12 cellular contexts compared by ENCODE assay signal in the genomic region with DNA sequence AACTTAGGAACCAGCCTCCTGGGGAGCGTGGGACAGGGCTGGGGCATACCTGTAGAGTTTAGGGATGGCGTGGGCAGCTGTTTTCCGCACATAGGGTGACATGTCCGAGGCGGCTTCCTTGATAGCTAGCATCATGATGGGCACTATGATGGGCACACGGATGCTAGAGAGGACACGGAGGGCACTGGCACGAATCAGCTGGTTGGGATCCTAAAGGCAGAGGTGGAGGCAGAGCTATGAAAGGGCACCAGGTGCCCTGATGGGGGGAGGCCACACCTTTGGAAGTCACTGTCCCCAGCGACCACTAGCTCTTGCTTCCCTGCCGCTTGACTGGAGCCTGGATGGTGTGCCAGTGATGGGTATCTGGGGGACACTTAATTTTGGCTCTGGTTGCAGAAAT. TPM values are rescaled to one million over a fixed set of nuclear protein-coding genes. Genes with fewer than 3 reads are reported as not detected.
DNase-seq lines count a peak whose midpoint lies in the region; ATAC-seq and TF ChIP-seq lines count a peak whose summit lies in the region.
"Had no signal": no experiment of that assay in that cellular context is flagged by ENCODE, and none has a peak within 500 bp of the region (broad histone marks: within the 10 kb centered on the region; RNA-seq: fewer than 3 reads in every experiment).

No MANE protein-coding gene starts in this region.

- WGBS in sigmoid colon, 2 donors: 91 to 93% methylated on average over 10 of the region's 10 CpGs

- no peaks in the 10 kb centered on the region for H3K36me3 Mint-ChIP-seq in activated CD4-positive, alpha-beta T cell treated with anti-CD3 and anti-CD28 coated beads, Interleukin-2, amount 10 ng/mL, durations not matched to agents 24 days and 14 days (ENCODE audit: low read depth)
- no peaks in the 10 kb centered on the region for H3K36me3 Mint-ChIP-seq in T-helper 17 cell (ENCODE audit: low read depth)
- H3K36me3 Mint-ChIP-seq in endothelial cell (ENCODE audit: low read depth, unreplicated experiment): no peaks in the 10 kb centered on the region

- H3K27ac Mint-ChIP-seq in activated CD4-positive, alpha-beta T cell treated with anti-CD3 and anti-CD28 coated beads, Interleukin-2, amount 10 ng/mL, durations not matched to agents 24 days and 14 days: no peak overlapping the region
- H3K27ac Mint-ChIP-seq in T-helper 17 cell: peak overlapping the region; percentile 92
- no peak overlapping the region for H3K27ac Mint-ChIP-seq in endothelial cell (ENCODE audit: unreplicated experiment)

- intact Hi-C loops in activated CD4-positive, alpha-beta T cell treated with anti-CD3 and anti-CD28 coated beads, Interleukin-2, amount 10 ng/mL, durations not matched to agents 24 days and 14 days (cut with micrococcal nuclease): no loop called here
- intact Hi-C loops in sigmoid colon (cut with DNase I): no loop called here

- TF ChIP-seq POLR2A in sigmoid colon (IDR thresholded peaks at IDR 0.05): no peak

- no peak overlapping the region for H3K27ac ChIP-seq in sigmoid colon
- H3K27ac ChIP-seq: epithelial cell of prostate, SK-N-MC had no signal

- H3K36me3 ChIP-seq in sigmoid colon: no peaks in the 10 kb centered on the region

- peaks cover 0 to 9% (median 5%) of the 10 kb centered on the region in 4 donors for H3K4me1 ChIP-seq in sigmoid colon

- H3K9me3 Mint-ChIP-seq in activated CD4-positive, alpha-beta T cell treated with anti-CD3 and anti-CD28 coated beads, Interleukin-2, amount 10 ng/mL, durations not matched to agents 24 days and 14 days: no peaks in the 10 kb centered on the region
- no peaks in the 10 kb centered on the region for H3K9me3 Mint-ChIP-seq in endothelial cell (ENCODE audit: unreplicated experiment)

- H3K9me3 ChIP-seq in T-helper 17 cell (ENCODE audit: control insufficient read depth, low read length, poor library complexity, severe bottlenecking) (no peaks in the 10 kb centered on the region), sigmoid colon (no peaks in the 10 kb centered on the region)

- no peak for TF ChIP-seq EP300 in sigmoid colon (IDR thresholded peaks at IDR 0.05)

- no peak overlapping the region for H3K4me3 ChIP-seq in sigmoid colon

- peaks cover 16 to 50% (median 22%) of the 10 kb centered on the region in 3 donors for H3K27me3 ChIP-seq in sigmoid colon

- DNase-seq in activated CD4-positive, alpha-beta T cell treated with anti-CD3 and anti-CD28 coated beads, Interleukin-2, amount 10 ng/mL, durations not matched to agents 24 days and 14 days: no peak
- no peak for DNase-seq in activated CD4-positive, alpha-beta T cell treated with anti-CD3 and anti-CD28 coated beads, Interleukin-2, amount 50 U/mL, for 1 hour
- DNase-seq in T-helper 17 cell (no peak), endothelial cell (ENCODE audit: low spot score) (no peak), sigmoid colon (peak; percentile 32), SIG-M5 (lab: John Stamatoyannopoulos, UW) (no peak)
- DNase-seq: hypothalamus had no signal

- TF ChIP-seq CTCF in endothelial cell (IDR thresholded peaks at IDR 0.05; ENCODE audit: unreplicated experiment): no peak
- no peak for TF ChIP-seq CTCF in sigmoid colon (IDR thresholded peaks at IDR 0.05)

- peaks cover 9% of the 10 kb centered on the region for H3K4me1 Mint-ChIP-seq in activated CD4-positive, alpha-beta T cell treated with anti-CD3 and anti-CD28 coated beads, Interleukin-2, amount 10 ng/mL, durations not matched to agents 24 days and 14 days
- H3K4me1 Mint-ChIP-seq in T-helper 17 cell: peaks cover 7% of the 10 kb centered on the region
- H3K4me1 Mint-ChIP-seq in endothelial cell (ENCODE audit: unreplicated experiment): peaks cover 3% of the 10 kb centered on the region

- peak overlapping the region; percentile 82 for H3K4me3 Mint-ChIP-seq in activated CD4-positive, alpha-beta T cell treated with anti-CD3 and anti-CD28 coated beads, Interleukin-2, amount 10 ng/mL, durations not matched to agents 24 days and 14 days
- H3K4me3 Mint-ChIP-seq in T-helper 17 cell (peak overlapping the region; percentile 92), endothelial cell (ENCODE audit: unreplicated experiment) (peak overlapping the region; percentile 79)

- no peak for ATAC-seq in T-helper 17 cell
- no peak for ATAC-seq in esophagus mucosa
- no peak for ATAC-seq in GM19035 (IDR thresholded peaks at IDR 0.05; ENCODE audit: unreplicated experiment)

- H3K27me3 Mint-ChIP-seq in activated CD4-positive, alpha-beta T cell treated with anti-CD3 and anti-CD28 coated beads, Interleukin-2, amount 10 ng/mL, durations not matched to agents 24 days and 14 days: peaks cover 30% of the 10 kb centered on the region
- peaks cover 10% of the 10 kb centered on the region for H3K27me3 Mint-ChIP-seq in T-helper 17 cell
- peaks cover 7% of the 10 kb centered on the region for H3K27me3 Mint-ChIP-seq in endothelial cell (ENCODE audit: unreplicated experiment)

RNA-seq across cellular contexts. Expression of a gene that starts 28.3 kb away (rescaled TPM):
- total RNA-seq in activated CD4-positive, alpha-beta T cell treated with anti-CD3 and anti-CD28 coated beads, Interleukin-2, amount 10 ng/mL, durations not matched to agents 24 days and 14 days: not detected in 2 replicates
- total RNA-seq in T-helper 17 cell (under 1 TPM; 0.10 TPM), endothelial cell (ENCODE audit: unreplicated experiment) (5.6 TPM), sigmoid colon (1 to 10 TPM; 1.2 to 9.3 (median 3.4) TPM), esophagus mucosa (0.88 TPM)
- 1 to 10 TPM in 1 of 3 donors, under 1 TPM in 1, not detected in 1; 0.60 to 1.3 TPM for polyA plus RNA-seq in sigmoid colon
- total RNA-seq: skeletal muscle tissue had no signal

RNA-seq across cellular contexts. Expression of a gene that starts 34.2 kb away (rescaled TPM):
- 0.12 TPM in 1 of 2 replicates, not detected in the other for total RNA-seq in activated CD4-positive, alpha-beta T cell treated with anti-CD3 and anti-CD28 coated beads, Interleukin-2, amount 10 ng/mL, durations not matched to agents 24 days and 14 days
- total RNA-seq in T-helper 17 cell (under 1 TPM; 0.32 to 0.50 TPM), endothelial cell (ENCODE audit: unreplicated experiment) (not detected), sigmoid colon (10 to 100 TPM in 3 of 4 donors, 1 to 10 TPM in 1; 8.3 to 13.2 (median 12.1) TPM), esophagus mucosa (0.12 TPM)
- 1 to 10 TPM in 2 of 3 donors, not detected in 1; 1.2 to 2.1 TPM for polyA plus RNA-seq in sigmoid colon
